In genomic region chr13:73981595-73981994, GRCh38 we compare ENCODE assay signal across 23 cellular contexts.
"Had no signal": no experiment of that assay in that cellular context is flagged by ENCODE, and none has a peak within 500 bp of the region (broad histone marks: within the 10 kb centered on the region; RNA-seq: fewer than 3 reads in every experiment).

No MANE protein-coding gene starts in this region.

- H3K27ac Mint-ChIP-seq: activated B cell treated with CpG ODN at 0.5 μM for 24 hours; activated CD4-positive, alpha-beta memory T cell treated with anti-CD3 and anti-CD28 coated beads for 36 hours; activated naive CD8-positive, alpha-beta T cell treated with anti-CD3 and anti-CD28 coated beads, Interleukin-2, amount 10 ng/mL, durations not matched to agents 7 days and 5 days; endodermal cell; memory B cell; natural killer cell; stimulated activated memory B cell treated with anti-CD40 and anti-IgM and Interleukin-4, amounts not matched to agents 10 μg/mL and 1 μg/mL and 100 μg/mL, for 72 hours; T-helper 2 cell treated with Interferon-gamma antibody and Interleukin-4, amounts not matched to agents 5 μg/mL and 100 μg/mL, for 36 hours had no signal

- H3K4me1 ChIP-seq: colonic mucosa had no signal

- DNase-seq: activated B cell treated with CpG ODN at 0.5 μM for 24 hours; activated CD4-positive, alpha-beta memory T cell treated with anti-CD3 and anti-CD28 coated beads for 36 hours; activated CD4-positive, alpha-beta T cell treated with anti-CD3 and anti-CD28 coated beads for 4 hours; activated naive CD4-positive, alpha-beta T cell treated with Interleukin-2 at 50 U/mL for 16 hours; activated naive CD8-positive, alpha-beta T cell treated with anti-CD3 and anti-CD28 coated beads, Interleukin-2, amount 10 ng/mL, durations not matched to agents 7 days and 5 days; activated T-cell treated with anti-CD3 and anti-CD28 coated beads for 4 hours; brain microvascular endothelial cell; central memory CD4-positive, alpha-beta T cell; colonic mucosa; endodermal cell; heart left ventricle; immature natural killer cell; kidney glomerular epithelial cell; natural killer cell; stimulated activated CD4-positive, alpha-beta T cell treated with anti-CD3 and anti-CD28 coated beads, Interleukin-4, amount 100 ng/mL, for 24 hours; upper lobe of left lung had no signal

- H3K4me3 Mint-ChIP-seq: activated B cell treated with CpG ODN at 0.5 μM for 24 hours; activated CD4-positive, alpha-beta memory T cell treated with anti-CD3 and anti-CD28 coated beads for 36 hours; activated naive CD8-positive, alpha-beta T cell treated with anti-CD3 and anti-CD28 coated beads, Interleukin-2, amount 10 ng/mL, durations not matched to agents 7 days and 5 days; endodermal cell; immature natural killer cell; memory B cell; natural killer cell; stimulated activated memory B cell treated with anti-CD40 and anti-IgM and Interleukin-4, amounts not matched to agents 10 μg/mL and 1 μg/mL and 100 μg/mL, for 72 hours; T-helper 2 cell treated with Interferon-gamma antibody and Interleukin-4, amounts not matched to agents 5 μg/mL and 100 μg/mL, for 36 hours had no signal

- H3K36me3 ChIP-seq: colonic mucosa, heart left ventricle, thoracic aorta, upper lobe of left lung had no signal

- H3K27me3 Mint-ChIP-seq: activated B cell treated with CpG ODN at 0.5 μM for 24 hours; activated CD4-positive, alpha-beta memory T cell treated with anti-CD3 and anti-CD28 coated beads for 36 hours; activated naive CD8-positive, alpha-beta T cell treated with anti-CD3 and anti-CD28 coated beads, Interleukin-2, amount 10 ng/mL, durations not matched to agents 7 days and 5 days; memory B cell; stimulated activated memory B cell treated with anti-CD40 and anti-IgM and Interleukin-4, amounts not matched to agents 10 μg/mL and 1 μg/mL and 100 μg/mL, for 72 hours had no signal

- ATAC-seq: gastroesophageal sphincter; heart left ventricle; natural killer cell; sciatic nerve; stimulated activated memory B cell treated with anti-CD40 and anti-IgM and Interleukin-4, amounts not matched to agents 10 μg/mL and 1 μg/mL and 100 μg/mL, for 72 hours had no signal

- H3K4me3 ChIP-seq: colonic mucosa, gastroesophageal sphincter, heart left ventricle, thoracic aorta, upper lobe of left lung had no signal

- H3K36me3 Mint-ChIP-seq: natural killer cell had no signal

- H3K27me3 ChIP-seq: brain microvascular endothelial cell, colonic mucosa, gastroesophageal sphincter, heart left ventricle, upper lobe of left lung had no signal

- H3K9me3 Mint-ChIP-seq: activated B cell treated with CpG ODN at 0.5 μM for 24 hours; activated CD4-positive, alpha-beta memory T cell treated with anti-CD3 and anti-CD28 coated beads for 36 hours; endodermal cell; immature natural killer cell; memory B cell; natural killer cell; stimulated activated memory B cell treated with anti-CD40 and anti-IgM and Interleukin-4, amounts not matched to agents 10 μg/mL and 1 μg/mL and 100 μg/mL, for 72 hours; T-helper 2 cell treated with Interferon-gamma antibody and Interleukin-4, amounts not matched to agents 5 μg/mL and 100 μg/mL, for 36 hours had no signal

- H3K27ac ChIP-seq: brain microvascular endothelial cell, colonic mucosa, epithelial cell of prostate, gastroesophageal sphincter, heart left ventricle, thoracic aorta, upper lobe of left lung had no signal

- H3K9me3 ChIP-seq: colonic mucosa, gastroesophageal sphincter, heart left ventricle, thoracic aorta, upper lobe of left lung had no signal
